Comparison of ENCODE assay signal across 8 cellular contexts in the genomic region with DNA sequence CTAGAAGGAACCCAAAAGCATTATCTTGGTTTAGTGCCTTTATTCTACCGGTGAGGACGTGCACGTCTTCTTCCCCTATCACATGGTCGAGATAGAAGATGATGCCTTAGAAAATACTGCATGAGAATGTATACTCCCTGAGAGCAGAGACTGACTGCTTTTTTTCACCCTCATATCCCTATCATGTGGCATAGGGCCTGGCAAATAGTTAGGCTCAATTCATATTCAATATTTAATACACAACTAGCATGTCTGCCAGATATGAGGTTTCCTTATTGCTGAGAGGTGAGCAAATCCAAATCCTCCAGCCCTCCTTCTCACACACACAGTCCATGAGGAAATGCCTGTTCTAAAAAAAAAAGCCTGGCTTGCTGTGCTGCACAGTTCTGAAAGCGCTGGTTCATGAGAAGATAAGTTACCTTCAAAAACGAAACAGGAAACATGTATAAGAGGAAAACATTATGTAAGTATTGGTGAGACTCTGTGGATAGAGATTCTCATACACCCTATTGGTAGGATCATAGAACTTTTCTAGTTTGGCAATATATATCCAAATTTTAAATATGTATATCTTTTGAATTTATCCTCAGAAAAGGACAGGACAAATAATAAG. TPM values are rescaled to one million over a fixed set of nuclear protein-coding genes. Genes with fewer than 3 reads are reported as not detected.
A peak's percentile ranks its signal among the peaks of the same experiment; 100 is the strongest.
DNase-seq lines count a peak whose midpoint lies in the region; ATAC-seq lines count a peak whose summit lies in the region.

No MANE protein-coding gene starts in this region.

- H4K91ac ChIP-seq in mesenchymal stem cell (ENCODE audit: low read length), result no peak overlapping the region

- no peak overlapping the region for H3K18ac ChIP-seq in mesenchymal stem cell (ENCODE audit: low read depth in 1 of 2, low read length in 2 of 2)

- H3K9ac ChIP-seq in mesenchymal stem cell (ENCODE audit: low read length), result peak overlapping the region; percentile 16

- no peak overlapping the region for H2AFZ ChIP-seq in mesenchymal stem cell (ENCODE audit: low read depth, low read length)

- DNase-seq in SKM-1 treated with dmso at 0.1 percent for 144 hours (lab: John Stamatoyannopoulos, UW; ENCODE audit: unreplicated experiment) (peak; percentile 60), mesenchymal stem cell (peak; percentile 31), HPDE6-E6E7 (ENCODE audit: extremely low spot score) (no peak), NCI-H2196 treated with DMSO at 0.1 percent for 48 hours (lab: John Stamatoyannopoulos, UW; ENCODE audit: unreplicated experiment) (no peak), DMS114 treated with DMSO at 0.1 percent for 48 hours (lab: John Stamatoyannopoulos, UW; ENCODE audit: unreplicated experiment) (no peak)

- H3K14ac ChIP-seq in mesenchymal stem cell (ENCODE audit: low read length in 2 of 2), result no peak overlapping the region

- H2BK15ac ChIP-seq in mesenchymal stem cell (ENCODE audit: low read depth, poor library complexity, severe bottlenecking), result no peak overlapping the region

- H3K27ac ChIP-seq in mesenchymal stem cell (ENCODE audit: low read length, poor library complexity, severe bottlenecking), result no peak overlapping the region

- no peak overlapping the region for H2BK5ac ChIP-seq in mesenchymal stem cell (ENCODE audit: low read depth, low read length, poor library complexity, severe bottlenecking)

- whole genome bisulfite sequencing in mesenchymal stem cell, result 81% methylated on average over 6 of the region's 6 CpGs

- H3K4me2 ChIP-seq in mesenchymal stem cell (ENCODE audit: low read length, poor library complexity, severe bottlenecking), result no peak overlapping the region

- peak; percentile 74 for ATAC-seq in GM18508 (IDR thresholded peaks at IDR 0.05; ENCODE audit: insufficient read depth, unreplicated experiment)
- ATAC-seq in HG02884 (IDR thresholded peaks at IDR 0.05; ENCODE audit: unreplicated experiment), result peak; percentile 75
- ATAC-seq in HG03457 (IDR thresholded peaks at IDR 0.05; ENCODE audit: unreplicated experiment), result no peak

- H2AK5ac ChIP-seq in mesenchymal stem cell (ENCODE audit: low read length, severe bottlenecking), result no peak overlapping the region

- no peaks in the 10 kb centered on the region for H3K9me3 ChIP-seq in mesenchymal stem cell (ENCODE audit: control insufficient read depth, low read length)

- no peak overlapping the region for H3K4ac ChIP-seq in mesenchymal stem cell (ENCODE audit: low read depth in 1 of 2, low read length in 2 of 2)

- no peaks in the 10 kb centered on the region for H3K27me3 ChIP-seq in mesenchymal stem cell (ENCODE audit: control insufficient read depth in 1 of 2, insufficient read depth in 1 of 2, low read length in 2 of 2)

- H2BK12ac ChIP-seq in mesenchymal stem cell (ENCODE audit: low read length in 2 of 2), result no peak overlapping the region

- no peaks in the 10 kb centered on the region for H3K36me3 ChIP-seq in mesenchymal stem cell (ENCODE audit: control insufficient read depth in 1 of 2, insufficient read depth in 2 of 2, low read depth in 1 of 2, low read length in 2 of 2)

- peaks cover 2% of the 10 kb centered on the region for H3K4me1 ChIP-seq in mesenchymal stem cell (ENCODE audit: control insufficient read depth, insufficient read depth, low read depth, low read length)

- no peak overlapping the region for H2BK120ac ChIP-seq in mesenchymal stem cell (ENCODE audit: low read depth, low read length)

- H3K79me1 ChIP-seq in mesenchymal stem cell (replicated peaks; ENCODE audit: low read length, poor library complexity, severe bottlenecking), result no peaks in the 10 kb centered on the region

- H4K8ac ChIP-seq in mesenchymal stem cell (ENCODE audit: low read length), result no peak overlapping the region

- no peak overlapping the region for H3K23ac ChIP-seq in mesenchymal stem cell (ENCODE audit: low read length in 2 of 2)

- no peak overlapping the region for H3K4me3 ChIP-seq in mesenchymal stem cell (ENCODE audit: insufficient read depth in 1 of 2, low read depth in 1 of 2, low read length in 2 of 2)

RNA-seq across cellular contexts. Expression of a gene that starts 15.5 kb away (rescaled TPM):
- 28.1 TPM for polyA plus RNA-seq in mesenchymal stem cell (2013, experiment 1 of 2)
- polyA plus RNA-seq in mesenchymal stem cell (2013, experiment 2 of 2), result 29.2 TPM

Comparison
In these comparisons a context has a peak if more than half of its experiments do, and no peak if none do; other contexts are left out.
1. DNase-seq: peak in SKM-1 treated with dmso at 0.1 percent for 144 hours (single experiment) and mesenchymal stem cell (single experiment); none in HPDE6-E6E7 (single experiment), NCI-H2196 treated with DMSO at 0.1 percent for 48 hours (single experiment) and DMS114 treated with DMSO at 0.1 percent for 48 hours (single experiment).